Comparison of ENCODE assay signal across 1 cellular context in genomic region chr17:15457723-15458094, GRCh38.
TF ChIP-seq lines count a peak whose summit lies in the region.

No MANE protein-coding gene starts in this region.

TF ChIP-seq in GM23338, 12 proteins besides CTCF, POLR2A, EP300 and RAD21 (continued from another document):
- no peak for TF ChIP-seq ZNF462 (CRISPR knock-in tag; IDR thresholded peaks at IDR 0.05)
TF ChIP-seq in GM23338: peak in this region for 0.
